ENCODE assay signal across 1 cellular context in the genomic region with DNA sequence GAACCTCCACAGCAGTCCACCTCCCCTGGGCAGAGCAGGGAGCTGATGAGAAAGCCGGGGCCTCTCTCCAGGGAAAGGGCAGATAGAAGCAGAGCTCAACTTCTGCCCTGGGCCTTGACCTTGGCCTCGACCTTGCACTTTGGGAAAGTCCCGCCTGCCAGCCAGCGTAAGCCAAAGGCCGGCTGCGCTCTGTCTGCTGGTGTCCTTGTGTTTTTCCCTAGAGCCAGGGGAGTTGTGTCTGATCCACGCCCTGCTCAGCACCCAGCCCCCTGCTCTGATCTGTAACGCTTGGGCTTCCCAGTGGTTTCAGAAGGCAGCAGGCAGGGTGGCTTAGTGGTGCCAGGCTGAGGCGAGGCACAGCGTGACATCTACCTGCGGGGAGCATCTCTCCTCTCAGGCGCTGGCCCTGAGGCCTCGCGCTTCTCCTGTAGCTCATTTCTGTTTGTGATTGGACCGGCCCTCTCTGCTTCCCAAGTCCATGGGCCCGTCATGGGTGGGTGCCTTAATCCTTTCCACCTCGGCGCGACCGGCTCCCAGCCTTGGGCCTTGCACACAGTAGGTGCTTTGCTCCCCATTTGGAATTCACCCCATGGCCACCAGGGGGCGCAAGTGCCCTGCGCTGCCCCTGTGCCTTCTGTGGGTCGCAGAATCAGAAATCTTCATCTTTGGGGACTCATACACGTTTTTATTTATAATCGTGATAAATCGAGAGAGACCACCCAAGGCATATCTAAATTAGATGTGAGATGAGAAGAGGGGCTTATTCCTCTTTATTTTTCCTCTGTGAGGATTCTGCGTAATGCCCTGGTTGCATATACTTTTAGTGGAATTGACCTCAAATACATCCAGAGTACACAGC.
TF ChIP-seq lines count a peak whose summit lies in the region.

No MANE protein-coding gene starts in this region.

TF ChIP-seq in HCT116, 20 proteins besides CTCF, POLR2A, EP300 and RAD21 (continued from another document):
- TF ChIP-seq, protein P1, sequence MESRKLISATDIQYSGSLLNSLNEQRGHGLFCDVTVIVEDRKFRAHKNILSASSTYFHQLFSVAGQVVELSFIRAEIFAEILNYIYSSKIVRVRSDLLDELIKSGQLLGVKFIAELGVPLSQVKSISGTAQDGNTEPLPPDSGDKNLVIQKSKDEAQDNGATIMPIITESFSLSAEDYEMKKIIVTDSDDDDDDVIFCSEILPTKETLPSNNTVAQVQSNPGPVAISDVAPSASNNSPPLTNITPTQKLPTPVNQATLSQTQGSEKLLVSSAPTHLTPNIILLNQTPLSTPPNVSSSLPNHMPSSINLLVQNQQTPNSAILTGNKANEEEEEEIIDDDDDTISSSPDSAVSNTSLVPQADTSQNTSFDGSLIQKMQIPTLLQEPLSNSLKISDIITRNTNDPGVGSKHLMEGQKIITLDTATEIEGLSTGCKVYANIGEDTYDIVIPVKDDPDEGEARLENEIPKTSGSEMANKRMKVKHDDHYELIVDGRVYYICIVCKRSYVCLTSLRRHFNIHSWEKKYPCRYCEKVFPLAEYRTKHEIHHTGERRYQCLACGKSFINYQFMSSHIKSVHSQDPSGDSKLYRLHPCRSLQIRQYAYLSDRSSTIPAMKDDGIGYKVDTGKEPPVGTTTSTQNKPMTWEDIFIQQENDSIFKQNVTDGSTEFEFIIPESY (IDR thresholded peaks at IDR 0.05; ENCODE audit: extremely low read depth, insufficient replicate concordance, low read length) = no peak
- TF ChIP-seq CBX3 (IDR thresholded peaks at IDR 0.05; ENCODE audit: low read depth) (no peak), ELF1 (IDR thresholded peaks at IDR 0.05; ENCODE audit: borderline replicate concordance, low read depth) (no peak), CEBPB (IDR thresholded peaks at IDR 0.05; ENCODE audit: low read depth) (no peak), EZH2 (IDR thresholded peaks at IDR 0.05) (no peak), POLR2AphosphoS5 (IDR thresholded peaks at IDR 0.05; ENCODE audit: low read depth, low read length) (no peak), TCF7L2 (IDR thresholded peaks at IDR 0.05; ENCODE audit: borderline replicate concordance, extremely low read depth, insufficient read depth, insufficient read length) (no peak), EZH2phosphoT487 (IDR thresholded peaks at IDR 0.05; ENCODE audit: borderline replicate concordance) (no peak), ZFX (IDR thresholded peaks at IDR 0.05) (no peak), SIN3A (IDR thresholded peaks at IDR 0.05; ENCODE audit: low read depth) (no peak; the same call in 1 of the 2 replicates), SRF (IDR thresholded peaks at IDR 0.05; ENCODE audit: low read depth) (no peak), ZNF274 (IDR thresholded peaks at IDR 0.05; ENCODE audit: low read depth, low read length) (no peak), JUND (IDR thresholded peaks at IDR 0.05) (no peak; the same call in 1 of the 2 replicates), SP1 (IDR thresholded peaks at IDR 0.05; ENCODE audit: low read depth) (no peak)
- TF ChIP-seq, protein P2, sequence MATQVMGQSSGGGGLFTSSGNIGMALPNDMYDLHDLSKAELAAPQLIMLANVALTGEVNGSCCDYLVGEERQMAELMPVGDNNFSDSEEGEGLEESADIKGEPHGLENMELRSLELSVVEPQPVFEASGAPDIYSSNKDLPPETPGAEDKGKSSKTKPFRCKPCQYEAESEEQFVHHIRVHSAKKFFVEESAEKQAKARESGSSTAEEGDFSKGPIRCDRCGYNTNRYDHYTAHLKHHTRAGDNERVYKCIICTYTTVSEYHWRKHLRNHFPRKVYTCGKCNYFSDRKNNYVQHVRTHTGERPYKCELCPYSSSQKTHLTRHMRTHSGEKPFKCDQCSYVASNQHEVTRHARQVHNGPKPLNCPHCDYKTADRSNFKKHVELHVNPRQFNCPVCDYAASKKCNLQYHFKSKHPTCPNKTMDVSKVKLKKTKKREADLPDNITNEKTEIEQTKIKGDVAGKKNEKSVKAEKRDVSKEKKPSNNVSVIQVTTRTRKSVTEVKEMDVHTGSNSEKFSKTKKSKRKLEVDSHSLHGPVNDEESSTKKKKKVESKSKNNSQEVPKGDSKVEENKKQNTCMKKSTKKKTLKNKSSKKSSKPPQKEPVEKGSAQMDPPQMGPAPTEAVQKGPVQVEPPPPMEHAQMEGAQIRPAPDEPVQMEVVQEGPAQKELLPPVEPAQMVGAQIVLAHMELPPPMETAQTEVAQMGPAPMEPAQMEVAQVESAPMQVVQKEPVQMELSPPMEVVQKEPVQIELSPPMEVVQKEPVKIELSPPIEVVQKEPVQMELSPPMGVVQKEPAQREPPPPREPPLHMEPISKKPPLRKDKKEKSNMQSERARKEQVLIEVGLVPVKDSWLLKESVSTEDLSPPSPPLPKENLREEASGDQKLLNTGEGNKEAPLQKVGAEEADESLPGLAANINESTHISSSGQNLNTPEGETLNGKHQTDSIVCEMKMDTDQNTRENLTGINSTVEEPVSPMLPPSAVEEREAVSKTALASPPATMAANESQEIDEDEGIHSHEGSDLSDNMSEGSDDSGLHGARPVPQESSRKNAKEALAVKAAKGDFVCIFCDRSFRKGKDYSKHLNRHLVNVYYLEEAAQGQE (IDR thresholded peaks at IDR 0.05; ENCODE audit: low read depth) = no peak
- TF ChIP-seq, protein P3, sequence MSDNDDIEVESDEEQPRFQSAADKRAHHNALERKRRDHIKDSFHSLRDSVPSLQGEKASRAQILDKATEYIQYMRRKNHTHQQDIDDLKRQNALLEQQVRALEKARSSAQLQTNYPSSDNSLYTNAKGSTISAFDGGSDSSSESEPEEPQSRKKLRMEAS (IDR thresholded peaks at IDR 0.05) = no peak
